ENCODE assay signal across 26 cellular contexts in genomic region chr7:18350678-18351077, GRCh38.
"Had no signal": no experiment of that assay in that cellular context is flagged by ENCODE, and none has a peak within 500 bp of the region (broad histone marks: within the 10 kb centered on the region; RNA-seq: fewer than 3 reads in every experiment).

No MANE protein-coding gene starts in this region.

- H3K4me1 ChIP-seq: body of pancreas had no signal

- H3K9me3 ChIP-seq: ascending aorta, body of pancreas, MG63, SJSA1 had no signal

- H3K9ac ChIP-seq: KMS-11 had no signal

- H3K9me3 Mint-ChIP-seq: activated B cell treated with CpG ODN at 0.5 μM for 24 hours; activated CD4-positive, alpha-beta T cell treated with anti-CD3 and anti-CD28 coated beads, Interleukin-2, amount 10 ng/mL, durations not matched to agents 24 days and 14 days; activated naive CD4-positive, alpha-beta T cell treated with anti-CD3 and anti-CD28 coated beads, Interleukin-2, amount 50 U/mL, for 72 hours; activated naive CD8-positive, alpha-beta T cell treated with anti-CD3 and anti-CD28 coated beads, Interleukin-2, amount 50 U/mL, for 24 hours; activated T-cell treated with anti-CD3 and anti-CD28 coated beads, Interleukin-2, amount 50 U/mL, for 4 hours had no signal

- H3K27ac Mint-ChIP-seq: activated B cell treated with CpG ODN at 0.5 μM for 24 hours; activated CD4-positive, alpha-beta T cell treated with anti-CD3 and anti-CD28 coated beads, Interleukin-2, amount 10 ng/mL, durations not matched to agents 24 days and 14 days; activated naive CD4-positive, alpha-beta T cell treated with anti-CD3 and anti-CD28 coated beads, Interleukin-2, amount 50 U/mL, for 72 hours; activated naive CD8-positive, alpha-beta T cell treated with anti-CD3 and anti-CD28 coated beads, Interleukin-2, amount 50 U/mL, for 24 hours had no signal

- H3K36me3 ChIP-seq: ascending aorta, MG63, SJSA1 had no signal

- H3K36me3 Mint-ChIP-seq: activated naive CD4-positive, alpha-beta T cell treated with anti-CD3 and anti-CD28 coated beads, Interleukin-2, amount 50 U/mL, for 72 hours had no signal

- H3K4me3 ChIP-seq: ascending aorta, body of pancreas, MG63, SJSA1 had no signal

- H3K4me1 Mint-ChIP-seq: activated CD4-positive, alpha-beta T cell treated with anti-CD3 and anti-CD28 coated beads, Interleukin-2, amount 10 ng/mL, durations not matched to agents 24 days and 14 days; activated naive CD8-positive, alpha-beta T cell treated with anti-CD3 and anti-CD28 coated beads, Interleukin-2, amount 50 U/mL, for 24 hours had no signal

- DNase-seq: activated B cell treated with CpG ODN at 0.5 μM for 24 hours; activated CD4-positive, alpha-beta T cell treated with anti-CD3 and anti-CD28 coated beads for 1 hour; activated CD4-positive, alpha-beta T cell treated with anti-CD3 and anti-CD28 coated beads, Interleukin-2, amount 10 ng/mL, durations not matched to agents 24 days and 14 days; activated CD4-positive, alpha-beta T cell treated with anti-CD3 and anti-CD28 coated beads, Interleukin-2, amount 50 U/mL, for 48 hours; activated CD8-positive, alpha-beta memory T cell treated with anti-CD3 and anti-CD28 coated beads for 24 hours; activated effector memory CD4-positive, alpha-beta T cell treated with anti-CD3 and anti-CD28 coated beads, Interleukin-2, amount 50 U/mL, for 16 hours; activated naive CD4-positive, alpha-beta T cell treated with Interleukin-2 at 50 U/mL for 16 hours; activated naive CD8-positive, alpha-beta T cell treated with anti-CD3 and anti-CD28 coated beads, Interleukin-2, amount 50 U/mL, for 24 hours; activated T-cell treated with anti-CD3 and anti-CD28 coated beads, Interleukin-2, amount 50 U/mL, for 4 hours; amniotic stem cell; body of pancreas; central memory CD4-positive, alpha-beta T cell; MG63; MV-4-11; NCI-H1092 treated with DMSO at 0.1 percent for 48 hours; NCI-H1417 treated with DMSO at 0.1 percent for 48 hours; NCI-H1694; NCI-H2029; NCI-H510A treated with DMSO at 0.1 percent for 48 hours; NCI-H748 treated with DMSO at 0.1 percent for 48 hours; T-helper 2 cell; T1000 had no signal

- H3K27me3 ChIP-seq: ascending aorta, body of pancreas, MG63, SJSA1 had no signal

- H3K27me3 Mint-ChIP-seq: activated B cell treated with CpG ODN at 0.5 μM for 24 hours had no signal

- H3K4me2 ChIP-seq: KMS-11 had no signal

- H3K27ac ChIP-seq: ascending aorta, body of pancreas, KMS-11, SJSA1 had no signal

- H3K4me3 Mint-ChIP-seq: activated B cell treated with CpG ODN at 0.5 μM for 24 hours; activated CD4-positive, alpha-beta T cell treated with anti-CD3 and anti-CD28 coated beads, Interleukin-2, amount 10 ng/mL, durations not matched to agents 24 days and 14 days; activated naive CD8-positive, alpha-beta T cell treated with anti-CD3 and anti-CD28 coated beads, Interleukin-2, amount 50 U/mL, for 24 hours; activated T-cell treated with anti-CD3 and anti-CD28 coated beads, Interleukin-2, amount 50 U/mL, for 4 hours had no signal
